In genomic region chr4:1856920-1857699, GRCh38 we compare ENCODE assay signal across 8 cellular contexts. TPM values are rescaled to one million over a fixed set of nuclear protein-coding genes. Genes with fewer than 3 reads are reported as not detected.
A peak's percentile ranks its signal among the peaks of the same experiment; 100 is the strongest.
DNase-seq lines count a peak whose midpoint lies in the region; ATAC-seq, FAIRE-seq and TF ChIP-seq lines count a peak whose summit lies in the region.

No MANE protein-coding gene starts in this region.

- TF ChIP-seq EP300 in A549 (IDR thresholded peaks at IDR 0.05) = no peak

- intact Hi-C loops in ascending aorta (cut with DNase I) (loop anchor here (1.0 to 10.0 kb wide), 9 partner anchors 13 to 1218 kb away; partner anchors contain the start of genes CTBP1, FAM193A, FAM53A and GRK4), posterior vena cava (cut with DNase I) (no loop called here)

- no peak for FAIRE-seq in A549 (lab: Jason Lieb, UNC)

- peak overlapping the region; percentile 95 for H3K4me2 ChIP-seq in A549

- H3K27me3 ChIP-seq in H7 (ENCODE audit: control insufficient read depth, insufficient read depth, low read length) (peaks cover 58% of the 10 kb centered on the region), ascending aorta (no peaks in the 10 kb centered on the region), iPS-18a (ENCODE audit: control insufficient read depth, insufficient read depth, low read length) (peaks cover 56% of the 10 kb centered on the region)

- H3K36me3 ChIP-seq in H7 (replicated peaks; ENCODE audit: control insufficient read depth, insufficient read depth, low read length) = no peaks in the 10 kb centered on the region
- no peaks in the 10 kb centered on the region for H3K36me3 ChIP-seq in ascending aorta
- no peaks in the 10 kb centered on the region for H3K36me3 ChIP-seq in iPS-18a (ENCODE audit: control insufficient read depth, low read depth, low read length)

- POLR2A ChIA-PET in A549 (lab: Yijun Ruan, JAX) = interaction anchor here (1.1 to 2.8 kb wide), 2 partner anchors 11 to 14 kb away, joined by 5 to 18 read pairs; partner anchors contain the start of gene NSD2

- no peak for TF ChIP-seq RAD21 in A549 (conservative IDR thresholded peaks at IDR 0.05 in 1 of 2, IDR thresholded peaks at IDR 0.05 in 1 of 2)

- H3K9me3 ChIP-seq in A549 = no peaks in the 10 kb centered on the region
- no peaks in the 10 kb centered on the region for H3K9me3 ChIP-seq in ascending aorta
- no peaks in the 10 kb centered on the region for H3K9me3 ChIP-seq in iPS-18a (ENCODE audit: control insufficient read depth, low read depth, low read length)

- TF ChIP-seq CTCF in A549 (IDR thresholded peaks at IDR 0.05) = no peak
- TF ChIP-seq CTCF in ascending aorta (IDR thresholded peaks at IDR 0.05) = peak in 1 of 3 experiments; percentile 3

- peak; percentile 12 to 45; a peak in 5 of 6 replicates for ATAC-seq in A549

- DNase-seq in A549 (ENCODE audit: low read depth in 1 of 2, low spot score in 1 of 2) (peak in 1 of 2 experiments; percentile 22), H7 (peak; percentile 80), ascending aorta (ENCODE audit: low spot score in 2 of 2) (no peak), NOMO-1 treated with dmso at 0.1 percent for 144 hours (lab: John Stamatoyannopoulos, UW; ENCODE audit: unreplicated experiment) (no peak), GOT3 (lab: John Stamatoyannopoulos, UW) (no peak), posterior vena cava (ENCODE audit: low spot score) (no peak)

- H3K4me1 ChIP-seq in A549 (peaks cover 27% of the 10 kb centered on the region; the same call in 2 of the 3 replicates), ascending aorta (peaks cover 0 to 10% of the 10 kb centered on the region in 2 donors), iPS-18a (ENCODE audit: control insufficient read depth, low read depth, low read length) (no peaks in the 10 kb centered on the region)

- peak overlapping the region; percentile 99 for H3K4me3 ChIP-seq in A549
- peak overlapping the region; percentile 93 for H3K4me3 ChIP-seq in H7 (ENCODE audit: insufficient read depth, low read depth, low read length)
- peak overlapping the region; percentile 85 to 86 for H3K4me3 ChIP-seq in ascending aorta
- H3K4me3 ChIP-seq in iPS-18a (ENCODE audit: low read length) = peak overlapping the region; percentile 81
- peak overlapping the region; percentile 55 to 98 (median 91) for H3K4me3 ChIP-seq in skin epidermis

- CTCF ChIA-PET in A549 (lab: Yijun Ruan, JAX) = interaction anchor here (0.7 to 1.2 kb wide), 2 partner anchors 11 to 13 kb away, joined by 3 to 4 read pairs; no protein-coding TSS in a partner anchor

- TF ChIP-seq POLR2A in A549 (IDR thresholded peaks at IDR 0.05; ENCODE audit: low read length) = no peak

- WGBS in A549 (ENCODE audit: missing lambda C conversion rate) = 42% methylated on average over 22 of the region's 33 CpGs

- H3K27ac ChIP-seq in A549 = peak overlapping the region; percentile 97 to 98
- H3K27ac ChIP-seq in ascending aorta = peak overlapping the region; percentile 75 to 78
- H3K27ac ChIP-seq in iPS-18a (ENCODE audit: low read length) = no peak overlapping the region
- H3K27ac ChIP-seq in skin epidermis = peak overlapping the region; percentile 60 to 94 (median 89)

- H3K9ac ChIP-seq in iPS-18a (ENCODE audit: low read length) = no peak overlapping the region

TF ChIP-seq in A549, 52 proteins besides CTCF, POLR2A, EP300 and RAD21:
- TF ChIP-seq MAFK (IDR thresholded peaks at IDR 0.05; ENCODE audit: partially characterized antibody) (peak; percentile 47), REST (IDR thresholded peaks at IDR 0.05) (no peak), GATA3 (IDR thresholded peaks at IDR 0.05; ENCODE audit: borderline replicate concordance) (no peak), FOSL2 (IDR thresholded peaks at IDR 0.05) (no peak), FOSL2 (CRISPR knock-in tag; IDR thresholded peaks at IDR 0.05) (no peak)

RNA-seq across cellular contexts. Expression of gene LETM1, which starts 1.2 kb away (rescaled TPM):
- 18.6 and 20.2 TPM in 2 replicates for polyA plus RNA-seq in A549 (2011; rRNA removed)
- polyA plus RNA-seq in A549 (2012; cell fraction: cytosol; rRNA removed) = 24.7 and 30.2 TPM in 2 replicates
- polyA plus RNA-seq in A549 (2012; cell fraction: nucleus; rRNA removed) = 85.4 and 112 TPM in 2 replicates
- 29.6 to 29.9 TPM (median 29.6 TPM) in 3 replicates for polyA plus RNA-seq in A549 (2017; fragmentation: RNase III; extraction: RNeasy Plus Mini Kit Qiagen cat#74134 plus additional on column Dnase treatment)
- 36.4 and 57.7 TPM in 2 replicates for polyA minus RNA-seq in A549 (2011; rRNA and poly(A)+ RNA removed)
- 68.8 and 80.5 TPM in 2 replicates for total RNA-seq in H7 (2014; rRNA removed; shearing (Covaris generic))
- total RNA-seq in ascending aorta = 37.7 TPM
- total RNA-seq in posterior vena cava = 10 to 100 TPM; 22.0 to 25.7 TPM

RNA-seq across cellular contexts. Expression of gene NSD2, which starts 14.1 kb away (rescaled TPM):
- polyA plus RNA-seq in A549 (2011; rRNA removed) (49.3 and 52.6 TPM in 2 replicates), A549 (2017; fragmentation: RNase III; extraction: RNeasy Plus Mini Kit Qiagen cat#74134 plus additional on column Dnase treatment) (43.8 to 47.7 TPM (median 44.5 TPM) in 3 replicates)
- polyA plus RNA-seq in A549 (2012; cell fraction: cytosol; rRNA removed) = 33.5 and 40.4 TPM in 2 replicates
- polyA plus RNA-seq in A549 (2012; cell fraction: nucleus; rRNA removed) = 80.4 and 85.8 TPM in 2 replicates
- polyA minus RNA-seq in A549 (2011; rRNA and poly(A)+ RNA removed) = 74.4 and 88.7 TPM in 2 replicates
- total RNA-seq in H7 (2014; rRNA removed; shearing (Covaris generic)) = 89.5 and 92.4 TPM in 2 replicates
- total RNA-seq in ascending aorta (19.9 TPM), posterior vena cava (10 to 100 TPM; 33.5 to 45.4 TPM)
